Comparison of ENCODE assay signal across 8 cellular contexts in genomic region chr1:109619655-109620395, GRCh38. TPM values are rescaled to one million over a fixed set of nuclear protein-coding genes. Genes with fewer than 3 reads are reported as not detected.
DNase-seq lines count a peak whose midpoint lies in the region; ATAC-seq lines count a peak whose summit lies in the region.

TSS of gene AMPD2 (plus strand) at chr1:109619837. CDS start at chr1:109621176, 1,339 bp downstream.

- peak; percentile 58 for DNase-seq in A172 (ENCODE audit: low spot score)
- DNase-seq in NCI-H524 (lab: John Stamatoyannopoulos, UW): peak; percentile 32 to 70
- peak; percentile 88 for DNase-seq in activated CD4-positive, alpha-beta memory T cell treated with anti-CD3 and anti-CD28 coated beads for 36 hours
- DNase-seq in lung microvascular endothelial cell (ENCODE audit: low read depth in 2 of 2): peak; percentile 53 to 82
- peak; percentile 43 for DNase-seq in stimulated activated CD8-positive, alpha-beta memory T cell treated with anti-CD3 and anti-CD28 coated beads, Interleukin-12 subunit alpha, Interleukin-12 subunit beta, amount 100 ng/mL, for 24 hours (ENCODE audit: extremely low read depth)

- POLR2A ChIA-PET in activated CD4-positive, alpha-beta memory T cell treated with anti-CD3 and anti-CD28 coated beads for 36 hours (lab: Charles Lee): interaction anchor here (0.8 to 2.8 kb wide), 8 partner anchors 14 to 365 kb away, joined by 3 to 35 read pairs (median 4); partner anchors contain the start of genes AHCYL1, ATXN7L2, GNAI3 and GSTM4

- intact Hi-C loops in activated CD4-positive, alpha-beta memory T cell treated with anti-CD3 and anti-CD28 coated beads for 36 hours (cut with micrococcal nuclease): loop anchor here (2.0 to 5.0 kb wide), 5 partner anchors 21 to 719 kb away; partner anchors contain the start of genes CYB561D1, PSRC1 and RBM15

- H3K36me3 Mint-ChIP-seq in activated CD4-positive, alpha-beta memory T cell treated with anti-CD3 and anti-CD28 coated beads for 36 hours: peaks cover 1% of the 10 kb centered on the region

- no peaks in the 10 kb centered on the region for H3K27me3 Mint-ChIP-seq in activated CD4-positive, alpha-beta memory T cell treated with anti-CD3 and anti-CD28 coated beads for 36 hours

- CTCF ChIA-PET in activated CD4-positive, alpha-beta memory T cell treated with anti-CD3 and anti-CD28 coated beads for 36 hours (lab: Charles Lee): interaction anchor here (0.7 to 6.1 kb wide), 11 partner anchors 11 to 415 kb away, joined by 3 to 34 read pairs (median 4); partner anchors contain the start of genes GNAI3, PSMA5 and STRIP1

- peak within 1 kb of the TSS; percentile 98 for H3K4me3 Mint-ChIP-seq in activated CD4-positive, alpha-beta memory T cell treated with anti-CD3 and anti-CD28 coated beads for 36 hours

- WGBS in ectodermal cell, 2 experiments: 0 to 1% methylated on average over 45 of the region's 45 CpGs

- peaks cover 61% of the 10 kb centered on the region for H3K4me1 Mint-ChIP-seq in activated CD4-positive, alpha-beta memory T cell treated with anti-CD3 and anti-CD28 coated beads for 36 hours (ENCODE audit: low read depth)

- H3K27me3 ChIP-seq in ectodermal cell (ENCODE audit: control insufficient read depth, insufficient read depth, low read length, poor library complexity, severe bottlenecking): no peaks in the 10 kb centered on the region

- peak within 1 kb of the TSS; percentile 96 for H3K27ac Mint-ChIP-seq in activated CD4-positive, alpha-beta memory T cell treated with anti-CD3 and anti-CD28 coated beads for 36 hours

- ATAC-seq in GM18499 (IDR thresholded peaks at IDR 0.05; ENCODE audit: insufficient read depth, unreplicated experiment) (peak; percentile 33), HG03039 (IDR thresholded peaks at IDR 0.05; ENCODE audit: unreplicated experiment) (peak; percentile 41)

- H3K4me1 ChIP-seq in ectodermal cell (ENCODE audit: control insufficient read depth, insufficient read depth, low read length): peaks cover 34% of the 10 kb centered on the region

- H3K4me3 ChIP-seq in ectodermal cell (ENCODE audit: insufficient read depth, low read depth, low read length): peak within 1 kb of the TSS; percentile 84

- no peaks in the 10 kb centered on the region for H3K9me3 Mint-ChIP-seq in activated CD4-positive, alpha-beta memory T cell treated with anti-CD3 and anti-CD28 coated beads for 36 hours

- no peaks in the 10 kb centered on the region for H3K9me3 ChIP-seq in ectodermal cell (ENCODE audit: control insufficient read depth, low read length)

- no peaks in the 10 kb centered on the region for H3K36me3 ChIP-seq in ectodermal cell (ENCODE audit: control insufficient read depth, insufficient read depth, low read length)

- peak within 1 kb of the TSS; percentile 65 for H3K27ac ChIP-seq in ectodermal cell (ENCODE audit: insufficient read depth, low read depth, low read length, poor library complexity, severe bottlenecking)

RNA-seq across cellular contexts. Expression of gene AMPD2, which starts in this region (rescaled TPM):
- total RNA-seq in A172 (2014; rRNA removed; shearing (Covaris generic)): 47.5 and 75.8 TPM in 2 replicates
- total RNA-seq in activated CD4-positive, alpha-beta memory T cell treated with anti-CD3 and anti-CD28 coated beads for 36 hours: 10 to 100 TPM; 79.1 to 93.3 TPM
- polyA plus RNA-seq in ectodermal cell (2013, experiment 1 of 4): 53.6 TPM
- polyA plus RNA-seq in ectodermal cell (2013, experiment 2 of 4): 49.5 TPM
- polyA plus RNA-seq in ectodermal cell (2013, experiment 3 of 4): 50.6 TPM
- polyA plus RNA-seq in ectodermal cell (2013, experiment 4 of 4): 55.8 TPM
- total RNA-seq in lung microvascular endothelial cell: 25.3 and 26.8 TPM in 2 replicates

Comparison
In these comparisons a context has a peak if more than half of its experiments do, and no peak if none do; other contexts are left out.
1. Peak in every context shown above with its lines: DNase-seq, ATAC-seq, H3K4me3 ChIP-seq and H3K27ac ChIP-seq.